In genomic region chr22:41197046-41197807, GRCh38 we compare ENCODE assay signal across 1 cellular context.
TF ChIP-seq lines count a peak whose summit lies in the region.

No MANE protein-coding gene starts in this region.

TF ChIP-seq in HepG2, 621 proteins besides CTCF, POLR2A, EP300 and RAD21 (continued from another document and continues in another):
- peak; percentile 74 for TF ChIP-seq UBTF (CRISPR knock-in tag; IDR thresholded peaks at IDR 0.05)
- no peak for TF ChIP-seq SIN3B (IDR thresholded peaks at IDR 0.05; ENCODE audit: low read length)
- no peak for TF ChIP-seq NR2F1 (CRISPR knock-in tag; IDR thresholded peaks at IDR 0.05)
- TF ChIP-seq ZNF264 (CRISPR knock-in tag; IDR thresholded peaks at IDR 0.05), result no peak
- peak; percentile 77 for TF ChIP-seq SAP130 (CRISPR knock-in tag; IDR thresholded peaks at IDR 0.05; ENCODE audit: low read depth)
- no peak for TF ChIP-seq ZBTB26 (CRISPR knock-in tag; IDR thresholded peaks at IDR 0.05; ENCODE audit: borderline replicate concordance)
- 0 out of 2 replicates have a peak, but pooled peaks have one; percentile 46 for TF ChIP-seq ZFP41 (CRISPR knock-in tag; IDR thresholded peaks at IDR 0.05; ENCODE audit: borderline replicate concordance)
- TF ChIP-seq GPN1 (CRISPR knock-in tag; IDR thresholded peaks at IDR 0.05; ENCODE audit: borderline replicate concordance), result no peak
- no peak for TF ChIP-seq CERS6 (CRISPR knock-in tag; IDR thresholded peaks at IDR 0.05)
- no peak for TF ChIP-seq GLI4 (CRISPR knock-in tag; IDR thresholded peaks at IDR 0.05; ENCODE audit: borderline replicate concordance)
- TF ChIP-seq HOXA7 (CRISPR knock-in tag; IDR thresholded peaks at IDR 0.05), result no peak
- no peak; the same call in 1 of the 2 replicates for TF ChIP-seq SIN3A (IDR thresholded peaks at IDR 0.05; ENCODE audit: borderline replicate concordance, low read depth, low read length)
- no peak for TF ChIP-seq ZNF83 (CRISPR knock-in tag; IDR thresholded peaks at IDR 0.05; ENCODE audit: borderline replicate concordance)
- TF ChIP-seq ZFP36L2 (CRISPR knock-in tag; IDR thresholded peaks at IDR 0.05), result no peak
- TF ChIP-seq NCOA2 (CRISPR knock-in tag; IDR thresholded peaks at IDR 0.05), result 0 out of 2 replicates have a peak, but pooled peaks have one; percentile 28
- peak; percentile 50; the same call in 1 of the 2 replicates for TF ChIP-seq ZNF672 (CRISPR knock-in tag; IDR thresholded peaks at IDR 0.05)
- no peak for TF ChIP-seq RERE (CRISPR knock-in tag; IDR thresholded peaks at IDR 0.05; ENCODE audit: low read depth)
- TF ChIP-seq HOXA5 (CRISPR knock-in tag; IDR thresholded peaks at IDR 0.05), result no peak
- TF ChIP-seq BRF2 (CRISPR knock-in tag; IDR thresholded peaks at IDR 0.05), result no peak
- TF ChIP-seq MEIS2 (CRISPR knock-in tag; IDR thresholded peaks at IDR 0.05), result no peak
- no peak for TF ChIP-seq ZMAT3 (CRISPR knock-in tag; conservative IDR thresholded peaks at IDR 0.05)
- no peak for TF ChIP-seq TOPORS (CRISPR knock-in tag; IDR thresholded peaks at IDR 0.05)
- TF ChIP-seq ZSCAN22 (CRISPR knock-in tag; IDR thresholded peaks at IDR 0.05), result no peak
- no peak for TF ChIP-seq ZFY (CRISPR knock-in tag; IDR thresholded peaks at IDR 0.05)
- peak; percentile 20; the same call in 1 of the 2 replicates for TF ChIP-seq MED1 (CRISPR knock-in tag; IDR thresholded peaks at IDR 0.05)
- no peak for TF ChIP-seq ZNF639 (CRISPR knock-in tag; conservative IDR thresholded peaks at IDR 0.05)
- no peak for TF ChIP-seq ZNF260 (CRISPR knock-in tag; IDR thresholded peaks at IDR 0.05; ENCODE audit: borderline replicate concordance, low read depth)
- TF ChIP-seq NRL (CRISPR knock-in tag; IDR thresholded peaks at IDR 0.05; ENCODE audit: borderline replicate concordance), result 0 out of 2 replicates have a peak, but pooled peaks have one; percentile 27
- no peak; the same call in 1 of the 2 replicates for TF ChIP-seq ZNF704 (CRISPR knock-in tag; IDR thresholded peaks at IDR 0.05; ENCODE audit: borderline replicate concordance)
- no peak for TF ChIP-seq ZSCAN5A (CRISPR knock-in tag; IDR thresholded peaks at IDR 0.05; ENCODE audit: borderline replicate concordance)
- no peak for TF ChIP-seq SMAD9 (CRISPR knock-in tag; IDR thresholded peaks at IDR 0.05)
- TF ChIP-seq MAFK (conservative IDR thresholded peaks at IDR 0.05 in 1 of 2, IDR thresholded peaks at IDR 0.05 in 1 of 2; ENCODE audit: low read length in 2 of 2), result no peak
- TF ChIP-seq ZSCAN12 (CRISPR knock-in tag; IDR thresholded peaks at IDR 0.05), result no peak
- no peak; the same call in 1 of the 2 replicates for TF ChIP-seq HINFP (CRISPR knock-in tag; IDR thresholded peaks at IDR 0.05; ENCODE audit: low read depth)
- no peak for TF ChIP-seq ZHX2 (IDR thresholded peaks at IDR 0.05; ENCODE audit: low read depth)
- no peak for TF ChIP-seq ZHX2 (CRISPR knock-in tag; IDR thresholded peaks at IDR 0.05; ENCODE audit: borderline replicate concordance)
